ENCODE assay signal across 10 cellular contexts in the genomic region with DNA sequence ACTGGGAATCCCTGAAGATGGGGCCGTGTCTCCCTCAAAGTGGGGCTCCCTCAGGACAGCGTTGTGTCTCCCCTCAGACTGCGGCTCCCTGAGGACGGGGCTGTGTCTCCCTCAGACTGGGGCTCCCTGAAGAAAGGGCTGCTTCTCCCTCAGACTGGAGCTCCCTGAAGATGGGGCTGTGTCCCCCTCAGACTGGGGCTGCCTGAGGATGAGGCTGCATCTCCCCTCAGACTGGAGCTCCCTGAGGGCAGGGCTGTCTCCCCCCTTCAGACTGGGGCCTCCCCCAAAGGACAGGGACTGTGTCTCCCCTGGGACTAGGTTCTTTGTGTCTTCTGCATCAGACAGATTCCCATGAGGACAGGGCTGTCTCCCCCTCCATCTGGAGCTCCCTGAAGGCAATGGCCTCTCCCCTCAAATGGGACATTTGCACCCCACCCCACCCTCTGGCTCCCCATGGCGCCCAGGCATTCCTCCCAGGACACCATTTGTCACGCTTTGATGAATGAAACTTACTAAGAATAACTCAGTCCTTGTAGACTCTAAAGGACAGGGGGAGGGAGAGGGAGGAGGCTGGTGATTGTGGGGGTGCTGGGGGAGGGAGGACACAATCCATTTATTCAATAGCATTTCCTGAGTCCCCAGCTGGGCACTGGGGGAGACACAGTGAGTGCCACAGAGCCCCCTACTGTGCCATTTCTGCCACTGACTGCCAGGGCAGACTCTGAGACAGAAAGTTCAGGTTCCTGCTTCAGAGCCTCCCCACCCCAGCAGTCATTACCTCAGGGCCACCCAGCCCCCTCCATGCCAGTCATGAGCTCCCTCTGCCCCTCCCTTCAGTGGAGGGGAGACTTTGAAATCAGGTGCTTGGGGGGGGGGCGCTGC.
DNase-seq lines count a peak whose midpoint lies in the region; ATAC-seq, FAIRE-seq and TF ChIP-seq lines count a peak whose summit lies in the region.
"Had no signal": no experiment of that assay in that cellular context is flagged by ENCODE, and none has a peak within 500 bp of the region (broad histone marks: within the 10 kb centered on the region; RNA-seq: fewer than 3 reads in every experiment).

No MANE protein-coding gene starts in this region.

- H3K27me3 Mint-ChIP-seq in T-helper 17 cell = peaks cover 62% of the 10 kb centered on the region

- TF ChIP-seq POLR2A in right lobe of liver (IDR thresholded peaks at IDR 0.05) = no peak

- no peaks in the 10 kb centered on the region for H3K9me3 ChIP-seq in DND-41 (ENCODE audit: insufficient read depth, low read length, severe bottlenecking)
- H3K9me3 ChIP-seq in right lobe of liver = no peaks in the 10 kb centered on the region
- H3K9me3 ChIP-seq in T-helper 17 cell (ENCODE audit: control insufficient read depth, low read length, poor library complexity, severe bottlenecking) = no peaks in the 10 kb centered on the region
- H3K9me3 ChIP-seq in effector memory CD4-positive, alpha-beta T cell (ENCODE audit: control insufficient read depth, low read length) = no peaks in the 10 kb centered on the region
- H3K9me3 ChIP-seq: ovary, thoracic aorta had no signal

- DNase-seq in DND-41 (peak; percentile 61), HT-29 (ENCODE audit: low spot score) (peak; percentile 45), astrocyte of the cerebellum (ENCODE audit: low read depth) (no peak), right lobe of liver (no peak), GM19239 (ENCODE audit: insufficient read length, low spot score) (no peak), T-helper 17 cell (no peak), NCI-H187 treated with DMSO at 0.1 percent for 48 hours (lab: John Stamatoyannopoulos, UW) (no peak)
- no peak for DNase-seq in effector memory CD4-positive, alpha-beta T cell
- DNase-seq: ovary had no signal

- TF ChIP-seq CTCF in DND-41 (IDR thresholded peaks at IDR 0.05; ENCODE audit: borderline replicate concordance, extremely low read depth, low read length, poor library complexity, severe bottlenecking) (peak; percentile 64), astrocyte of the cerebellum (IDR thresholded peaks at IDR 0.05; ENCODE audit: low read depth, low read length, missing control alignments) (peak; percentile 5), right lobe of liver (IDR thresholded peaks at IDR 0.05) (peak in 3 of 4 donors; percentile 13 to 29 (median 28))

- H3K4me3 Mint-ChIP-seq in T-helper 17 cell = no peak overlapping the region

- no peak overlapping the region for H3K9ac ChIP-seq in DND-41 (ENCODE audit: low read depth, low read length)

- no peak overlapping the region for H2AFZ ChIP-seq in DND-41 (ENCODE audit: low read depth, low read length)

- H3K27me3 ChIP-seq in DND-41 (ENCODE audit: insufficient read depth, low read length, poor library complexity) (no peaks in the 10 kb centered on the region), right lobe of liver (no peaks in the 10 kb centered on the region)
- peaks cover 26% of the 10 kb centered on the region for H3K27me3 ChIP-seq in effector memory CD4-positive, alpha-beta T cell (replicated peaks; ENCODE audit: control insufficient read depth, insufficient read depth, low read length, poor library complexity, severe bottlenecking)
- H3K27me3 ChIP-seq: ovary had no signal

- no peak overlapping the region for H3K4me3 ChIP-seq in DND-41 (ENCODE audit: low read depth in 1 of 2, low read length in 2 of 2)
- no peak overlapping the region for H3K4me3 ChIP-seq in astrocyte of the cerebellum (ENCODE audit: low read depth, low read length)
- no peak overlapping the region for H3K4me3 ChIP-seq in right lobe of liver
- no peak overlapping the region for H3K4me3 ChIP-seq in effector memory CD4-positive, alpha-beta T cell (ENCODE audit: insufficient read depth, low read depth, low read length, poor library complexity, severe bottlenecking)
- H3K4me3 ChIP-seq: ovary, thoracic aorta had no signal

- H3K36me3 ChIP-seq in DND-41 (ENCODE audit: insufficient read depth, low read length) (no peaks in the 10 kb centered on the region; the same call in 1 of the 2 replicates), right lobe of liver (no peaks in the 10 kb centered on the region)
- no peaks in the 10 kb centered on the region for H3K36me3 ChIP-seq in effector memory CD4-positive, alpha-beta T cell (ENCODE audit: control insufficient read depth, insufficient read depth, low read length)
- H3K36me3 ChIP-seq: ovary, thoracic aorta had no signal

- H3K79me2 ChIP-seq in DND-41 (ENCODE audit: insufficient read depth, low read length) = peaks cover 7% of the 10 kb centered on the region; the same call in 1 of the 2 replicates

- peaks cover 8% of the 10 kb centered on the region for H3K4me1 Mint-ChIP-seq in T-helper 17 cell

- H3K4me1 ChIP-seq in DND-41 (ENCODE audit: insufficient read depth, low read length) (peaks cover 23% of the 10 kb centered on the region), right lobe of liver (peaks cover 0 to 3% (median 0%) of the 10 kb centered on the region in 4 donors)
- H3K4me1 ChIP-seq in effector memory CD4-positive, alpha-beta T cell (ENCODE audit: control insufficient read depth, insufficient read depth, low read length, poor library complexity, severe bottlenecking) = peaks cover 15% of the 10 kb centered on the region

- H4K20me1 ChIP-seq in DND-41 (ENCODE audit: insufficient read depth, low read length) = no peaks in the 10 kb centered on the region

- FAIRE-seq in GM19239 (lab: Jason Lieb, UNC) = no peak

- no peak overlapping the region for H3K27ac ChIP-seq in DND-41 (ENCODE audit: low read length)
- H3K27ac ChIP-seq in right lobe of liver = no peak overlapping the region
- no peak overlapping the region for H3K27ac ChIP-seq in effector memory CD4-positive, alpha-beta T cell (ENCODE audit: insufficient read depth, low read length, poor library complexity, severe bottlenecking)
- H3K27ac ChIP-seq: ovary, thoracic aorta had no signal

- in situ Hi-C loops in astrocyte of the cerebellum (cut with HindIII; ENCODE audit: low sequenced_read_pairs) = no loop called here

- WGBS in right lobe of liver (ENCODE audit: insufficient coverage, low coverage, low lambda C conversion rate, missing lambda C conversion rate) = 20% methylated on average over 1 of the region's 7 CpGs

- H3K27ac Mint-ChIP-seq in T-helper 17 cell = no peak overlapping the region

- no peak for ATAC-seq in DND-41 (ENCODE audit: insufficient read depth, low read depth)
- ATAC-seq in right lobe of liver = peak in 1 of 4 donors; percentile 29
- ATAC-seq in T-helper 17 cell = no peak

- no peak overlapping the region for H3K4me2 ChIP-seq in DND-41 (ENCODE audit: insufficient read depth, low read length)

- intact Hi-C loops in right lobe of liver (cut with DNase I) = no loop called here

- H3K36me3 Mint-ChIP-seq in T-helper 17 cell (ENCODE audit: low read depth) = no peaks in the 10 kb centered on the region

Comparison
In these comparisons a context has a peak if more than half of its experiments do, and no peak if none do; other contexts are left out.
1. DNase-seq: peak in DND-41 (single experiment) and HT-29 (single experiment); none in astrocyte of the cerebellum (single experiment), right lobe of liver (0 of 3), GM19239 (single experiment), T-helper 17 cell (0 of 3), NCI-H187 treated with DMSO at 0.1 percent for 48 hours (single experiment) and effector memory CD4-positive, alpha-beta T cell (0 of 3).
2. CTCF ChIP-seq: peak in every context shown above with its lines; median percentile 64 in DND-41; 28 in right lobe of liver; 5 in astrocyte of the cerebellum.